ENCODE assay signal across 9 cellular contexts in the genomic region with DNA sequence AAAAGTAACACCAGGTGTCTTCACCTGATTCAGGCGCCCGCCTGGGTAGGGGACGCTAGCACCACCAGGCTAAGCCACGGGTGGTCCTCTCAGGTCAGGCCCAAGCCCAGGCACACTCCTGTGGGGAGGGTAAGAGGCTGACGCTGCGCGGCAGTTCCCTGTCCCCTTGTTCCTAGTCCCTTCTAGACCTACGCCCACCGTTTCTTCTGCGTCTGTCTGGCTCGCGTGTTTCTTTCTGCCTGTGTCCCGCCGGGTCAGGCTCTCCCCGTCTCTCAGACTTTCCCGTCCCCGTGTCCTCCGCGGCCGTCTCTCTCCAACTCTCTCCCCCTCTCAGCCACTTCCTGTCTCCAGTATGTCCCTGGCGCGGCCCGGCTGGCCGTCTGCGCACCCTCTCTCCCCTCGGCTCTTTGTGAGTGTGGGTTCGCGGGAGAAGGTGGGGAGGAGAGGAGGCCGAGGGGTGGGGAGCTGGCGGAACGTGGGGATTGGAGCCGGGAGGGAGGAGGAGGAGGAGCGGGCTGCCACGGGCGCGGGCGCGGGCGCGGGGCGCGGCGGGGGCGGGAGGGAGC. TPM values are rescaled to one million over a fixed set of nuclear protein-coding genes. Genes with fewer than 3 reads are reported as not detected.
DNase-seq lines count a peak whose midpoint lies in the region; ATAC-seq, FAIRE-seq and TF ChIP-seq lines count a peak whose summit lies in the region.
"Had no signal": no experiment of that assay in that cellular context is flagged by ENCODE, and none has a peak within 500 bp of the region (broad histone marks: within the 10 kb centered on the region; RNA-seq: fewer than 3 reads in every experiment).

No MANE protein-coding gene starts in this region.

- DNase-seq in AG09309 (ENCODE audit: low read depth), result peak; percentile 74
- DNase-seq in RCC 7860 (ENCODE audit: low spot score), result peak; percentile 79
- DNase-seq in ascending aorta (ENCODE audit: low spot score in 2 of 2), result peak; percentile 80 to 97
- DNase-seq in left ventricle myocardium superior, result no peak
- peak in 9 of 10 donors; percentile 77 to 97 (median 83) for DNase-seq in posterior cingulate gyrus
- no peak for DNase-seq in NCI-H187 (lab: John Stamatoyannopoulos, UW)

- intact Hi-C loops in ascending aorta (cut with DNase I) (loop anchor here (1.0 to 5.0 kb wide), 3 partner anchors 33 to 1010 kb away; partner anchors contain the start of genes SPRYD3 and TARBP2), left ventricle myocardium superior (cut with micrococcal nuclease) (no loop called here), posterior cingulate gyrus (cut with DNase I) (no loop called here)

- ATAC-seq in GM18909 (IDR thresholded peaks at IDR 0.05; ENCODE audit: poor library complexity, unreplicated experiment) (peak; percentile 33), HG03439 (IDR thresholded peaks at IDR 0.05; ENCODE audit: unreplicated experiment) (peak; percentile 27), left ventricle myocardium superior (peak; percentile 31)

- H3K36me3 ChIP-seq in ascending aorta, result peaks cover 2 to 3% of the 10 kb centered on the region in 2 donors

- FAIRE-seq in RCC 7860 (lab: Jason Lieb, UNC), result no peak

- H3K9me3 ChIP-seq in ascending aorta, result no peaks in the 10 kb centered on the region

- peak overlapping the region; percentile 99 to 100 for H3K27ac ChIP-seq in ascending aorta

- peak overlapping the region; percentile 84 for H3K4me3 ChIP-seq in AG09309 (ENCODE audit: control insufficient read depth, low read depth, low read length)
- peak overlapping the region; percentile 91 to 93 for H3K4me3 ChIP-seq in ascending aorta

- peaks cover 13 to 39% of the 10 kb centered on the region in 2 donors for H3K4me1 ChIP-seq in ascending aorta

- H3K27me3 ChIP-seq in ascending aorta, result no peaks in the 10 kb centered on the region

- no peak for TF ChIP-seq CTCF in AG09309 (IDR thresholded peaks at IDR 0.05; ENCODE audit: control insufficient read depth, insufficient read depth, low read depth, low read length, missing control alignments)
- no peak for TF ChIP-seq CTCF in ascending aorta (IDR thresholded peaks at IDR 0.05)

RNA-seq across cellular contexts. Expression of gene TNS2, which starts 3.1 kb away (rescaled TPM):
- total RNA-seq in ascending aorta, result 608 TPM
- 120 TPM for total RNA-seq in left ventricle myocardium superior

RNA-seq across cellular contexts. Expression of gene SPRYD3, which starts 32.5 kb away (rescaled TPM):
- total RNA-seq in ascending aorta, result 48.6 TPM
- 39.8 TPM for total RNA-seq in left ventricle myocardium superior

RNA-seq across cellular contexts. Expression of gene EIF4B, which starts 40.5 kb away (rescaled TPM):
- total RNA-seq in ascending aorta (181 TPM), left ventricle myocardium superior (513 TPM)

RNA-seq across cellular contexts. Expression of gene IGFBP6, which starts 50.7 kb away (rescaled TPM):
- 1,664 TPM for total RNA-seq in ascending aorta
- total RNA-seq in left ventricle myocardium superior, result 45.5 TPM

RNA-seq across cellular contexts. Expression of gene SOAT2, which starts 56.5 kb away (rescaled TPM):
- total RNA-seq in ascending aorta (not detected), left ventricle myocardium superior (0.12 TPM)
- total RNA-seq: NCI-H460 had no signal

Comparison
In these comparisons a context has a peak if more than half of its experiments do, and no peak if none do; other contexts are left out.
1. DNase-seq: peak in AG09309 (single experiment), RCC 7860 (single experiment), ascending aorta (2 of 2) and posterior cingulate gyrus (9 of 10); none in left ventricle myocardium superior (single experiment) and NCI-H187 (0 of 2).
2. Peak in every context shown above with its lines, with median percentiles within 50 percentile points of each other: ATAC-seq.